Comparison of ENCODE assay signal across 12 cellular contexts in the genomic region with DNA sequence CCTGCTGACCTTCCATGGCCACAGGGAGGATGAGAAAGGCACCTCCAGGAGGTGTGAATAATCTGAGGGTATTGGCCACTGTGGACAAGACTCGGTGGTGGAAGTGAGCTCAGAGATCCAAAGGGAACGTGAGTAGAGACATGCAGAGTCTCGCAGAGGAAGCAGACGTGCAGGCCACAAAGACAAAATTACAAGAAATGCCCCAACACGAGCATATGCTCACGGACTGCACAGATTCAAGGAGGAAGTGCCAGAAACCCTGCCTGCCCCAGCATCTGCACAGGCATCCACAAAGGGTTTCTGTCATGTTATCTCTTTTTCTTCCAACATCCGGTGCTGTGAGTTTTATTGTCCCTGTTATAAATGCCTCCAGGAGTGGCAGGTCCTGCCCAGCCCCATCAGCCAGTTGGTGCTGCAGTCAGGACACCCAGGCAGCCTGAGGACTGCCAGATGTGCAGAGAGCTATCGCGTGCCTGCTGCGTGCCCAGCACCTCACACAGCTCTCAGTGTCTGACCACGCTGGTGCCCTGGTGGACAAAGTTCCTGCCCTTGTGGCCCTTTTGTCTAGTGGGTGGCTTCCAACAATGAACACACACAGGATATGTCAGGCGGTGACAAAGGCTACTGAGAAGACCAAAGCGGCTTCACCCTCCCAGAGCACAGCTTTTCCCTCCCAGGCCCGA. TPM values are rescaled to one million over a fixed set of nuclear protein-coding genes. Genes with fewer than 3 reads are reported as not detected.
A peak's percentile ranks its signal among the peaks of the same experiment; 100 is the strongest.
DNase-seq lines count a peak whose midpoint lies in the region; ATAC-seq and TF ChIP-seq lines count a peak whose summit lies in the region.
"Had no signal": no experiment of that assay in that cellular context is flagged by ENCODE, and none has a peak within 500 bp of the region (broad histone marks: within the 10 kb centered on the region; RNA-seq: fewer than 3 reads in every experiment).

No MANE protein-coding gene starts in this region.

- H3K27ac Mint-ChIP-seq in stimulated activated naive CD8-positive, alpha-beta T cell treated with anti-CD3 and anti-CD28 coated beads, Interleukin-15, Interleukin-2, amounts not matched to agents 100 ng/mL and 50 ng/mL, for 24 hours: peak overlapping the region; percentile 76
- peak overlapping the region; percentile 54 for H3K27ac Mint-ChIP-seq in activated CD4-positive, alpha-beta memory T cell treated with anti-CD3 and anti-CD28 coated beads for 36 hours
- H3K27ac Mint-ChIP-seq in T-helper 17 cell (no peak overlapping the region), glutamatergic neuron (ENCODE audit: unreplicated experiment) (no peak overlapping the region)

- no peak for DNase-seq in stimulated activated naive CD8-positive, alpha-beta T cell treated with anti-CD3 and anti-CD28 coated beads, Interleukin-15, Interleukin-2, amounts not matched to agents 100 U/mL and 50 U/mL, for 24 hours
- DNase-seq in activated CD4-positive, alpha-beta memory T cell treated with anti-CD3 and anti-CD28 coated beads for 36 hours: no peak
- no peak for DNase-seq in T-helper 17 cell
- no peak for DNase-seq in NCI-H1417 treated with DMSO at 0.1 percent for 48 hours (lab: John Stamatoyannopoulos, UW)
- no peak for DNase-seq in glutamatergic neuron
- DNase-seq: GM23248, NCI-H510A had no signal

- H3K36me3 Mint-ChIP-seq in stimulated activated naive CD8-positive, alpha-beta T cell treated with anti-CD3 and anti-CD28 coated beads, Interleukin-15, Interleukin-2, amounts not matched to agents 100 ng/mL and 50 ng/mL, for 24 hours (ENCODE audit: low read depth): peaks cover 31% of the 10 kb centered on the region
- H3K36me3 Mint-ChIP-seq in activated CD4-positive, alpha-beta memory T cell treated with anti-CD3 and anti-CD28 coated beads for 36 hours: peaks cover 19% of the 10 kb centered on the region
- H3K36me3 Mint-ChIP-seq in T-helper 17 cell (ENCODE audit: low read depth) (peaks cover 4% of the 10 kb centered on the region), glutamatergic neuron (ENCODE audit: unreplicated experiment) (no peaks in the 10 kb centered on the region)

- H3K4me3 Mint-ChIP-seq in stimulated activated naive CD8-positive, alpha-beta T cell treated with anti-CD3 and anti-CD28 coated beads, Interleukin-15, Interleukin-2, amounts not matched to agents 100 ng/mL and 50 ng/mL, for 24 hours: no peak overlapping the region
- no peak overlapping the region for H3K4me3 Mint-ChIP-seq in activated CD4-positive, alpha-beta memory T cell treated with anti-CD3 and anti-CD28 coated beads for 36 hours
- no peak overlapping the region for H3K4me3 Mint-ChIP-seq in T-helper 17 cell
- no peak overlapping the region for H3K4me3 Mint-ChIP-seq in glutamatergic neuron (ENCODE audit: unreplicated experiment)

- POLR2A ChIA-PET in activated CD4-positive, alpha-beta memory T cell treated with anti-CD3 and anti-CD28 coated beads for 36 hours (lab: Charles Lee): no interaction called here

- no peaks in the 10 kb centered on the region for H3K27me3 Mint-ChIP-seq in stimulated activated naive CD8-positive, alpha-beta T cell treated with anti-CD3 and anti-CD28 coated beads, Interleukin-15, Interleukin-2, amounts not matched to agents 100 ng/mL and 50 ng/mL, for 24 hours
- no peaks in the 10 kb centered on the region for H3K27me3 Mint-ChIP-seq in activated CD4-positive, alpha-beta memory T cell treated with anti-CD3 and anti-CD28 coated beads for 36 hours
- H3K27me3 Mint-ChIP-seq in T-helper 17 cell: no peaks in the 10 kb centered on the region
- H3K27me3 Mint-ChIP-seq in glutamatergic neuron (ENCODE audit: unreplicated experiment): peaks cover 1% of the 10 kb centered on the region

- H3K27me3 ChIP-seq in layer of hippocampus (ENCODE audit: control insufficient read depth, insufficient read depth, low read length): no peaks in the 10 kb centered on the region
- H3K27me3 ChIP-seq: breast epithelium, esophagus muscularis mucosa had no signal

- no peak for TF ChIP-seq CTCF in glutamatergic neuron (IDR thresholded peaks at IDR 0.05; ENCODE audit: partially characterized antibody, unreplicated experiment)

- ATAC-seq in stimulated activated naive CD8-positive, alpha-beta T cell treated with anti-CD3 and anti-CD28 coated beads, Interleukin-15, Interleukin-2, amounts not matched to agents 100 U/mL and 50 U/mL, for 24 hours: no peak
- ATAC-seq in HG02571 (IDR thresholded peaks at IDR 0.05; ENCODE audit: unreplicated experiment) (no peak), T-helper 17 cell (no peak)

- CTCF ChIA-PET in activated CD4-positive, alpha-beta memory T cell treated with anti-CD3 and anti-CD28 coated beads for 36 hours (lab: Charles Lee): interaction anchor here (1.3 to 1.6 kb wide), 4 partner anchors 9 to 76 kb away, joined by 3 to 5 read pairs (median 4); partner anchors contain the start of gene PPARD

- H3K9me3 Mint-ChIP-seq in stimulated activated naive CD8-positive, alpha-beta T cell treated with anti-CD3 and anti-CD28 coated beads, Interleukin-15, Interleukin-2, amounts not matched to agents 100 ng/mL and 50 ng/mL, for 24 hours: no peaks in the 10 kb centered on the region
- H3K9me3 Mint-ChIP-seq in activated CD4-positive, alpha-beta memory T cell treated with anti-CD3 and anti-CD28 coated beads for 36 hours: no peaks in the 10 kb centered on the region
- no peaks in the 10 kb centered on the region for H3K9me3 Mint-ChIP-seq in glutamatergic neuron (ENCODE audit: unreplicated experiment)

- peak overlapping the region; percentile 2 for H3K27ac ChIP-seq in layer of hippocampus (ENCODE audit: low read depth, low read length)
- H3K27ac ChIP-seq: breast epithelium, esophagus muscularis mucosa, GM23248 had no signal

- peaks cover 23% of the 10 kb centered on the region for H3K4me1 Mint-ChIP-seq in stimulated activated naive CD8-positive, alpha-beta T cell treated with anti-CD3 and anti-CD28 coated beads, Interleukin-15, Interleukin-2, amounts not matched to agents 100 ng/mL and 50 ng/mL, for 24 hours (ENCODE audit: low read depth)
- peaks cover 33% of the 10 kb centered on the region for H3K4me1 Mint-ChIP-seq in activated CD4-positive, alpha-beta memory T cell treated with anti-CD3 and anti-CD28 coated beads for 36 hours (ENCODE audit: low read depth)
- H3K4me1 Mint-ChIP-seq in T-helper 17 cell (peaks cover 22% of the 10 kb centered on the region), glutamatergic neuron (ENCODE audit: low read depth, unreplicated experiment) (peaks cover 3% of the 10 kb centered on the region)

- H3K9me3 ChIP-seq in T-helper 17 cell (ENCODE audit: control insufficient read depth, low read length, poor library complexity, severe bottlenecking): no peaks in the 10 kb centered on the region
- H3K9me3 ChIP-seq: breast epithelium, esophagus muscularis mucosa had no signal

- intact Hi-C loops in activated CD4-positive, alpha-beta memory T cell treated with anti-CD3 and anti-CD28 coated beads for 36 hours (cut with micrococcal nuclease): no loop called here

RNA-seq across cellular contexts. Expression of gene FANCE, which starts 34.0 kb away (rescaled TPM):
- 10 to 100 TPM; 18.9 to 19.2 TPM for total RNA-seq in activated CD4-positive, alpha-beta memory T cell treated with anti-CD3 and anti-CD28 coated beads for 36 hours
- total RNA-seq in T-helper 17 cell: 1 to 10 TPM; 3.7 to 4.5 TPM
- total RNA-seq in glutamatergic neuron (ENCODE audit: unreplicated experiment): 33.4 TPM

RNA-seq across cellular contexts. Expression of gene RPL10A, which starts 50.1 kb away (rescaled TPM):
- 1,000 to 10,000 TPM; 2,144 to 2,205 TPM for total RNA-seq in activated CD4-positive, alpha-beta memory T cell treated with anti-CD3 and anti-CD28 coated beads for 36 hours
- total RNA-seq in T-helper 17 cell: 1,000 to 10,000 TPM; 2,096 to 2,128 TPM
- 690 TPM for total RNA-seq in glutamatergic neuron (ENCODE audit: unreplicated experiment)

Comparison
In these comparisons a context has a peak if more than half of its experiments do, and no peak if none do; other contexts are left out.
1. H3K27ac Mint-ChIP-seq: peak in stimulated activated naive CD8-positive, alpha-beta T cell treated with anti-CD3 and anti-CD28 coated beads, Interleukin-15, Interleukin-2, amounts not matched to agents 100 ng/mL and 50 ng/mL, for 24 hours (single experiment) and activated CD4-positive, alpha-beta memory T cell treated with anti-CD3 and anti-CD28 coated beads for 36 hours (single experiment); none in T-helper 17 cell (single experiment) and glutamatergic neuron (single experiment).